21 cellular contexts compared by ENCODE assay signal in the genomic region with DNA sequence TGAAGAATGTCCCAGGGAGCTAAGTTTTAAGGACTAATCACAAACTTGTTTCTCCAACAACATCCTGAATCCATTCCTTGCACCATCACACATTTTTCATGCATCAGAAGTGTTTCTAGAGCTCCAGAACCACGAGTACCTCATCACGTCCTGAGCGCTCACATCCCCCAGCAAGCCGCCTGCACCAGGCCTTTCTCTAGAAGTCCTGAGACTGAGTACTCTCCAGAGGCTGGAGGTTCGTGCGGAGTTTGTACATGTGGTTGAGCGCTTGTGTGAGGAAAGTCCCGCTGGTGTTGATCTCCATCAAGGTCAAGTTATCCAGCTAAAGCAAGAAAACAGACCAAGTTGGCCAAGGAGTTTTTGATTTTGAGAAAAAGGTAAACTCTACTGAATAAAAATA. TPM values are rescaled to one million over a fixed set of nuclear protein-coding genes. Genes with fewer than 3 reads are reported as not detected.
"Had no signal": no experiment of that assay in that cellular context is flagged by ENCODE, and none has a peak within 500 bp of the region (broad histone marks: within the 10 kb centered on the region; RNA-seq: fewer than 3 reads in every experiment).

No MANE protein-coding gene starts in this region.

- H3K9me3 ChIP-seq: adrenal gland, ascending aorta, esophagus squamous epithelium, gastroesophageal sphincter, heart left ventricle, right lobe of liver, tibial nerve had no signal

- H3K27me3 ChIP-seq: adrenal gland, ascending aorta, esophagus squamous epithelium, gastroesophageal sphincter, heart left ventricle, right lobe of liver, tibial nerve had no signal

- DNase-seq: activated CD4-positive, alpha-beta memory T cell treated with anti-CD3 and anti-CD28 coated beads for 36 hours; activated CD4-positive, alpha-beta T cell treated with anti-CD3 and anti-CD28 coated beads for 48 hours; activated effector memory CD4-positive, alpha-beta T cell treated with anti-CD3 and anti-CD28 coated beads, Interleukin-2, amount 50 U/mL, for 16 hours; adrenal gland; cerebellar nuclear complex; esophagus squamous epithelium; heart left ventricle; naive B cell; occipital lobe; stimulated activated CD4-positive, alpha-beta T cell treated with anti-CD3 and anti-CD28 coated beads, Interleukin-2, amount 100 ng/mL, for 24 hours; stimulated activated naive CD8-positive, alpha-beta T cell treated with anti-CD3 and anti-CD28 coated beads, Interleukin-15, amount 100 ng/mL, for 72 hours; T-helper 17 cell had no signal

- H3K27me3 Mint-ChIP-seq: activated CD4-positive, alpha-beta memory T cell treated with anti-CD3 and anti-CD28 coated beads for 36 hours; activated naive CD4-positive, alpha-beta T cell treated with anti-CD3 and anti-CD28 coated beads, Interleukin-2, amount 50 U/mL, for 24 hours; naive B cell; stimulated activated naive CD8-positive, alpha-beta T cell treated with anti-CD3 and anti-CD28 coated beads, Interleukin-15, amount 100 ng/mL, for 72 hours; T-helper 17 cell had no signal

- H3K27ac Mint-ChIP-seq: activated CD4-positive, alpha-beta memory T cell treated with anti-CD3 and anti-CD28 coated beads for 36 hours; activated naive CD4-positive, alpha-beta T cell treated with anti-CD3 and anti-CD28 coated beads, Interleukin-2, amount 50 U/mL, for 24 hours; stimulated activated effector memory CD8-positive, alpha-beta T cell treated with anti-CD3 and anti-CD28 coated beads, Interleukin-12 subunit alpha, Interleukin-12 subunit beta, amount 100 ng/mL, for 72 hours; T-helper 17 cell had no signal

- H3K27ac ChIP-seq: adrenal gland, ascending aorta, coronary artery, esophagus squamous epithelium, gastroesophageal sphincter, heart left ventricle, right lobe of liver, skin epidermis, tibial nerve had no signal

- ATAC-seq: gastroesophageal sphincter; heart left ventricle; right lobe of liver; stimulated activated naive CD8-positive, alpha-beta T cell treated with anti-CD3 and anti-CD28 coated beads, Interleukin-15, amount 100 ng/mL, for 72 hours; T-helper 17 cell had no signal

- H3K4me3 ChIP-seq: adrenal gland, ascending aorta, coronary artery, esophagus squamous epithelium, gastroesophageal sphincter, heart left ventricle, lung, right lobe of liver, skin epidermis, tibial nerve had no signal

- H3K9me3 Mint-ChIP-seq: activated CD4-positive, alpha-beta memory T cell treated with anti-CD3 and anti-CD28 coated beads for 36 hours; activated naive CD4-positive, alpha-beta T cell treated with anti-CD3 and anti-CD28 coated beads, Interleukin-2, amount 50 U/mL, for 24 hours; naive B cell; stimulated activated effector memory CD8-positive, alpha-beta T cell treated with anti-CD3 and anti-CD28 coated beads, Interleukin-12 subunit alpha, Interleukin-12 subunit beta, amount 100 ng/mL, for 72 hours; stimulated activated naive CD8-positive, alpha-beta T cell treated with anti-CD3 and anti-CD28 coated beads, Interleukin-15, amount 100 ng/mL, for 72 hours had no signal

- H3K4me1 Mint-ChIP-seq: activated naive CD4-positive, alpha-beta T cell treated with anti-CD3 and anti-CD28 coated beads, Interleukin-2, amount 50 U/mL, for 24 hours had no signal

- H3K4me3 Mint-ChIP-seq: activated CD4-positive, alpha-beta memory T cell treated with anti-CD3 and anti-CD28 coated beads for 36 hours; activated naive CD4-positive, alpha-beta T cell treated with anti-CD3 and anti-CD28 coated beads, Interleukin-2, amount 50 U/mL, for 24 hours; naive B cell; stimulated activated effector memory CD8-positive, alpha-beta T cell treated with anti-CD3 and anti-CD28 coated beads, Interleukin-12 subunit alpha, Interleukin-12 subunit beta, amount 100 ng/mL, for 72 hours; stimulated activated naive CD8-positive, alpha-beta T cell treated with anti-CD3 and anti-CD28 coated beads, Interleukin-15, amount 100 ng/mL, for 72 hours; T-helper 17 cell had no signal

RNA-seq across cellular contexts. Expression of a gene that starts 10.7 kb away (rescaled TPM):
- total RNA-seq: ascending aorta had no signal
